Comparison of ENCODE assay signal across 7 cellular contexts in genomic region chr1:41861509-41862410, GRCh38. TPM values are rescaled to one million over a fixed set of nuclear protein-coding genes. Genes with fewer than 3 reads are reported as not detected.
A peak's percentile ranks its signal among the peaks of the same experiment; 100 is the strongest.
DNase-seq lines count a peak whose midpoint lies in the region; ATAC-seq and TF ChIP-seq lines count a peak whose summit lies in the region.

No MANE protein-coding gene starts in this region.

- peak; percentile 40 for DNase-seq in EL
- DNase-seq in natural killer cell treated with Interleukin-12 subunit alpha and Interleukin-12 subunit beta and Interleukin-15 and Interleukin-18, amount 100 ng/mL, for 72 hours (ENCODE audit: low spot score) = no peak
- DNase-seq in ascending aorta (ENCODE audit: low spot score in 2 of 2) = no peak
- DNase-seq in dedifferentiated amniotic fluid mesenchymal stem cell (ENCODE audit: extremely low spot score) = no peak

- peak overlapping the region; percentile 91 for H3K27ac Mint-ChIP-seq in activated naive CD8-positive, alpha-beta T cell
- H3K27ac Mint-ChIP-seq in natural killer cell treated with Interleukin-12 subunit alpha and Interleukin-12 subunit beta and Interleukin-15 and Interleukin-18, amount 100 ng/mL, for 72 hours = peak overlapping the region; percentile 57 to 61

- TF ChIP-seq CTCF in ascending aorta (IDR thresholded peaks at IDR 0.05) = no peak

- H3K4me1 ChIP-seq in ascending aorta = peaks cover 0 to 5% of the 10 kb centered on the region in 2 donors

- peaks cover 38% of the 10 kb centered on the region for H3K4me1 Mint-ChIP-seq in activated naive CD8-positive, alpha-beta T cell (ENCODE audit: low read depth)
- H3K4me1 Mint-ChIP-seq in natural killer cell treated with Interleukin-12 subunit alpha and Interleukin-12 subunit beta and Interleukin-15 and Interleukin-18, amount 100 ng/mL, for 72 hours (ENCODE audit: low read depth in 2 of 2) = peaks cover 26 to 53% of the 10 kb centered on the region in 2 donors

- H3K4me3 Mint-ChIP-seq in activated naive CD8-positive, alpha-beta T cell = peak overlapping the region; percentile 38
- H3K4me3 Mint-ChIP-seq in natural killer cell treated with Interleukin-12 subunit alpha and Interleukin-12 subunit beta and Interleukin-15 and Interleukin-18, amount 100 ng/mL, for 72 hours = peak overlapping the region; percentile 72

- H3K27me3 Mint-ChIP-seq in activated naive CD8-positive, alpha-beta T cell = no peaks in the 10 kb centered on the region
- no peaks in the 10 kb centered on the region for H3K27me3 Mint-ChIP-seq in natural killer cell treated with Interleukin-12 subunit alpha and Interleukin-12 subunit beta and Interleukin-15 and Interleukin-18, amount 100 ng/mL, for 72 hours

- no peak overlapping the region for H3K4me3 ChIP-seq in ascending aorta

- H3K27ac ChIP-seq in KOPT-K1 (ENCODE audit: low read depth, low read length, poor library complexity, severe bottlenecking) (peak overlapping the region; percentile 100), ascending aorta (no peak overlapping the region)

- H3K9me3 Mint-ChIP-seq in activated naive CD8-positive, alpha-beta T cell (ENCODE audit: low read depth) = no peaks in the 10 kb centered on the region
- H3K9me3 Mint-ChIP-seq in natural killer cell treated with Interleukin-12 subunit alpha and Interleukin-12 subunit beta and Interleukin-15 and Interleukin-18, amount 100 ng/mL, for 72 hours = no peaks in the 10 kb centered on the region

- no peak for ATAC-seq in natural killer cell treated with Interleukin-12 subunit alpha and Interleukin-12 subunit beta and Interleukin-15 and Interleukin-18, amount 100 ng/mL, for 72 hours
- ATAC-seq in GM18907 (IDR thresholded peaks at IDR 0.05; ENCODE audit: unreplicated experiment) = no peak

- no peaks in the 10 kb centered on the region for H3K27me3 ChIP-seq in ascending aorta

- no peaks in the 10 kb centered on the region for H3K9me3 ChIP-seq in KOPT-K1 (ENCODE audit: insufficient read depth, low read length, poor library complexity, severe bottlenecking)
- no peaks in the 10 kb centered on the region for H3K9me3 ChIP-seq in ascending aorta

- peaks cover 7% of the 10 kb centered on the region for H3K36me3 Mint-ChIP-seq in activated naive CD8-positive, alpha-beta T cell
- H3K36me3 Mint-ChIP-seq in natural killer cell treated with Interleukin-12 subunit alpha and Interleukin-12 subunit beta and Interleukin-15 and Interleukin-18, amount 100 ng/mL, for 72 hours = no peaks in the 10 kb centered on the region

- intact Hi-C loops in ascending aorta (cut with DNase I) = no loop called here

- H3K36me3 ChIP-seq in KOPT-K1 (ENCODE audit: insufficient read depth, low read length) = peaks cover 42% of the 10 kb centered on the region
- H3K36me3 ChIP-seq in ascending aorta = no peaks in the 10 kb centered on the region

RNA-seq across cellular contexts. Expression of gene HIVEP3, which starts 57.0 kb away (rescaled TPM):
- total RNA-seq in natural killer cell treated with Interleukin-12 subunit alpha and Interleukin-12 subunit beta and Interleukin-15 and Interleukin-18, amount 100 ng/mL, for 72 hours = 10 to 100 TPM; 17.9 to 32.0 TPM
- 0.32 TPM for total RNA-seq in ascending aorta

Comparison
In these comparisons a context has a peak if more than half of its experiments do, and no peak if none do; other contexts are left out.
1. RNA of gene HIVEP3, which starts 57.0 kb away (total RNA-seq): 17.9 to 32.0 TPM in natural killer cell treated with Interleukin-12 subunit alpha and Interleukin-12 subunit beta and Interleukin-15 and Interleukin-18, amount 100 ng/mL, for 72 hours; 0.32 TPM in ascending aorta (single experiment); every median in the first group is over 10 times any median in the second.